In the genomic region with DNA sequence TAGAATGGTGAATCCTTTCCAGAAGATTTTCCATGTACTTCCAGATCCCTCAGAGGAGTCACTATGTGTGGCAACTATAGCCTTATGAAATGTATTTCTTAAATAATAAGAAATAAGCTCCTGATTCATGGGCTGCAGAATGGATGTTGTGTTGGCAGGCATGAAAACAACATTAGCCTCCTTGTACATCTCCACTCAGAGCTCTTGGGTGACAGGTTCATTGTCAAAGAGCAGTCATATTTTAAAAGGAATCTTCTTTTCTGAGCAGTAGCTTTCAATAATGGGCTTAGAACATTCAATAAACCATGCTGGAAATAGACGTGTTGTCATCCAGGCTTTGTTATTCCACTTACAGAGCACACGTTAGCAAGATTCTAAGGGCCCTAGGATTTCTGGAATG, we compare ENCODE assay signal across 29 cellular contexts.
"Had no signal": no experiment of that assay in that cellular context is flagged by ENCODE, and none has a peak within 500 bp of the region (broad histone marks: within the 10 kb centered on the region; RNA-seq: fewer than 3 reads in every experiment).

No MANE protein-coding gene starts in this region.

- H3K4me1 Mint-ChIP-seq: activated B cell treated with CpG ODN at 0.5 μM for 24 hours; activated T-helper 17 cell treated with anti-CD3 and anti-CD28 coated beads, Interleukin-2, amount 50 U/mL, for 72 hours had no signal

- DNase-seq: activated B cell treated with CpG ODN at 0.5 μM for 24 hours; activated CD4-positive, alpha-beta T cell treated with anti-CD3 and anti-CD28 coated beads, Interleukin-2, amount 50 U/mL, for 1 hour; activated CD4-positive, alpha-beta T cell treated with anti-CD3 and anti-CD28 coated beads, Interleukin-2, amount 50 U/mL, for 48 hours; activated CD8-positive, alpha-beta memory T cell treated with anti-CD3 and anti-CD28 coated beads for 24 hours; activated CD8-positive, alpha-beta T cell treated with anti-CD3 and anti-CD28 coated beads for 36 hours; activated effector memory CD4-positive, alpha-beta T cell treated with Interleukin-2 at 50 U/mL for 16 hours; activated gamma-delta T cell treated with Interleukin-2 at 50 U/mL for 16 hours; activated naive CD4-positive, alpha-beta T cell treated with anti-CD3 and anti-CD28 coated beads for 36 hours; activated naive CD8-positive, alpha-beta T cell treated with anti-CD3 and anti-CD28 coated beads, Interleukin-2, amount 10 ng/mL, durations not matched to agents 7 days and 5 days; activated T-cell treated with anti-CD3 and anti-CD28 coated beads, Interleukin-2, amount 50 U/mL, for 4 hours; cortex of kidney; dermis blood vessel endothelial cell; effector CD4-positive, alpha-beta T cell; effector memory CD8-positive, alpha-beta T cell; esophagus squamous epithelium; foreskin keratinocyte; gastrocnemius medialis; glutamatergic neuron; T1000; WERI-Rb-1 had no signal

- H3K27me3 Mint-ChIP-seq: activated CD8-positive, alpha-beta T cell treated with anti-CD3 and anti-CD28 coated beads for 36 hours; activated T-helper 17 cell treated with anti-CD3 and anti-CD28 coated beads, Interleukin-2, amount 50 U/mL, for 72 hours; central memory CD8-positive, alpha-beta T cell; effector memory CD8-positive, alpha-beta T cell had no signal

- H3K36me3 ChIP-seq: ascending aorta, breast epithelium, cardiac muscle cell, esophagus squamous epithelium, gastrocnemius medialis, WERI-Rb-1 had no signal

- H3K9me3 ChIP-seq: ascending aorta, breast epithelium, esophagus squamous epithelium, gastrocnemius medialis had no signal

- ATAC-seq: activated CD4-positive, CD25-positive, alpha-beta regulatory T cell treated with anti-CD3 and anti-CD28 coated beads, Interleukin-2, amount 50 U/mL, for 24 hours; activated CD8-positive, alpha-beta T cell treated with anti-CD3 and anti-CD28 coated beads for 36 hours; activated naive CD4-positive, alpha-beta T cell treated with anti-CD3 and anti-CD28 coated beads, Interleukin-2, amount 50 U/mL, for 72 hours; activated T-cell treated with anti-CD3 and anti-CD28 coated beads, Interleukin-2, amount 50 U/mL, for 4 hours; activated T-helper 17 cell treated with anti-CD3 and anti-CD28 coated beads, Interleukin-2, amount 50 U/mL, for 72 hours; effector memory CD8-positive, alpha-beta T cell; foreskin keratinocyte; gastrocnemius medialis had no signal

- H3K9me3 Mint-ChIP-seq: activated B cell treated with CpG ODN at 0.5 μM for 24 hours; activated CD8-positive, alpha-beta T cell treated with anti-CD3 and anti-CD28 coated beads for 36 hours; activated naive CD4-positive, alpha-beta T cell treated with anti-CD3 and anti-CD28 coated beads for 36 hours; activated naive CD4-positive, alpha-beta T cell treated with anti-CD3 and anti-CD28 coated beads, Interleukin-2, amount 50 U/mL, for 72 hours; activated naive CD8-positive, alpha-beta T cell treated with anti-CD3 and anti-CD28 coated beads, Interleukin-2, amount 10 ng/mL, durations not matched to agents 7 days and 5 days; activated T-cell treated with anti-CD3 and anti-CD28 coated beads, Interleukin-2, amount 50 U/mL, for 4 hours; activated T-helper 17 cell treated with anti-CD3 and anti-CD28 coated beads, Interleukin-2, amount 50 U/mL, for 72 hours; brain; central memory CD8-positive, alpha-beta T cell; effector memory CD8-positive, alpha-beta T cell had no signal

- H3K27me3 ChIP-seq: ascending aorta, breast epithelium, cardiac muscle cell, esophagus squamous epithelium, foreskin keratinocyte, gastrocnemius medialis had no signal

- H3K4me1 ChIP-seq: ascending aorta, breast epithelium, esophagus squamous epithelium, foreskin keratinocyte, gastrocnemius medialis had no signal

- H3K36me3 Mint-ChIP-seq: activated naive CD4-positive, alpha-beta T cell treated with anti-CD3 and anti-CD28 coated beads, Interleukin-2, amount 50 U/mL, for 72 hours; activated naive CD8-positive, alpha-beta T cell treated with anti-CD3 and anti-CD28 coated beads, Interleukin-2, amount 10 ng/mL, durations not matched to agents 7 days and 5 days; brain had no signal

- H3K27ac Mint-ChIP-seq: activated B cell treated with CpG ODN at 0.5 μM for 24 hours; activated CD8-positive, alpha-beta T cell treated with anti-CD3 and anti-CD28 coated beads for 36 hours; activated naive CD4-positive, alpha-beta T cell treated with anti-CD3 and anti-CD28 coated beads for 36 hours; activated naive CD4-positive, alpha-beta T cell treated with anti-CD3 and anti-CD28 coated beads, Interleukin-2, amount 50 U/mL, for 72 hours; activated naive CD8-positive, alpha-beta T cell treated with anti-CD3 and anti-CD28 coated beads, Interleukin-2, amount 10 ng/mL, durations not matched to agents 7 days and 5 days; activated T-helper 17 cell treated with anti-CD3 and anti-CD28 coated beads, Interleukin-2, amount 50 U/mL, for 72 hours; brain had no signal

- H3K4me3 Mint-ChIP-seq: activated B cell treated with CpG ODN at 0.5 μM for 24 hours; activated CD8-positive, alpha-beta T cell treated with anti-CD3 and anti-CD28 coated beads for 36 hours; activated naive CD4-positive, alpha-beta T cell treated with anti-CD3 and anti-CD28 coated beads for 36 hours; activated naive CD8-positive, alpha-beta T cell treated with anti-CD3 and anti-CD28 coated beads, Interleukin-2, amount 10 ng/mL, durations not matched to agents 7 days and 5 days; activated T-cell treated with anti-CD3 and anti-CD28 coated beads, Interleukin-2, amount 50 U/mL, for 4 hours; activated T-helper 17 cell treated with anti-CD3 and anti-CD28 coated beads, Interleukin-2, amount 50 U/mL, for 72 hours; brain; central memory CD8-positive, alpha-beta T cell; effector memory CD8-positive, alpha-beta T cell had no signal

- H3K27ac ChIP-seq: ascending aorta, breast epithelium, cardiac muscle cell, epithelial cell of prostate, esophagus squamous epithelium, foreskin keratinocyte, gastrocnemius medialis, WERI-Rb-1 had no signal

- H3K4me3 ChIP-seq: ascending aorta, breast epithelium, cardiac muscle cell, esophagus squamous epithelium, gastrocnemius medialis had no signal
